ENCODE assay signal across 11 cellular contexts in the genomic region with DNA sequence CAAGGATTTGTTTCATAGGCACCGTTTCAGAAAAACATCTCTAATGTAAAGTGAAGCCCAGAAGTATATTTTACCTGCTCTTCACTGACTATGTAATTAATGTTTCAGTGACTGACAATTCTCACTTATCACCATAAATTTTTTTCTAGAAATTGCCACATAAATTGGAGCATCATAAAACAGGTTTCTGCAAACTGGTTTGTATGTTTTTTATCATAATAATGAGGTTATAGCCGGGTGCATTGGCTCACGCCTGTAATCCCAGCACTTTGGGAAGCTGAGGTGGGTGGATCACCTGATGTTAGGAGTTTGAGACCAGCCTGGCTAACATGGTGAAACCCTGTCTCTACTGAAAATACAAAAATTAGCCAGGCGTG. TPM values are rescaled to one million over a fixed set of nuclear protein-coding genes. Genes with fewer than 3 reads are reported as not detected.
DNase-seq lines count a peak whose midpoint lies in the region; ATAC-seq, FAIRE-seq and TF ChIP-seq lines count a peak whose summit lies in the region.
"Had no signal": no experiment of that assay in that cellular context is flagged by ENCODE, and none has a peak within 500 bp of the region (broad histone marks: within the 10 kb centered on the region; RNA-seq: fewer than 3 reads in every experiment).

No MANE protein-coding gene starts in this region.

- H3K4me2 ChIP-seq in SK-N-SH (no peak overlapping the region), K562 (ENCODE audit: insufficient read depth, low read length) (no peak overlapping the region)

- no peaks in the 10 kb centered on the region for H3K36me3 Mint-ChIP-seq in osteocyte (ENCODE audit: unreplicated experiment)

- 0 out of 2 replicates have a peak overlapping the region, but pooled peaks have one; percentile 29 for H2AFZ ChIP-seq in SK-N-SH (ENCODE audit: low read depth)
- H2AFZ ChIP-seq in K562 (ENCODE audit: low read depth, low read length) = no peak overlapping the region

- H3K27ac Mint-ChIP-seq in osteocyte (ENCODE audit: unreplicated experiment) = no peak overlapping the region

- CTCF ChIA-PET in SK-N-SH (lab: Yijun Ruan, JAX) (interaction anchor here (1.3 to 9.0 kb wide), 12 partner anchors 8 to 418 kb away, joined by 4 to 109 read pairs (median 7); no protein-coding TSS in a partner anchor), K562 (lab: Yijun Ruan, JAX; ENCODE audit: low intra/inter-chr PET ratio) (interaction anchor here (0.7 to 0.9 kb wide), 2 partner anchors 64 to 81 kb away, joined by 3 read pairs; no protein-coding TSS in a partner anchor)

- H3K4me1 Mint-ChIP-seq in osteocyte (ENCODE audit: unreplicated experiment) = no peaks in the 10 kb centered on the region

- intact Hi-C loops in K562 (cut with micrococcal nuclease) (no loop called here), prostate gland (cut with DNase I) (no loop called here), mucosa of descending colon (cut with DNase I, micrococcal nuclease) (no loop called here)

- H3K9me1 ChIP-seq in K562 (ENCODE audit: control insufficient read depth, insufficient read depth, low read length) = no peaks in the 10 kb centered on the region

- H3K36me3 ChIP-seq in SK-N-SH (replicated peaks in 1 of 2; ENCODE audit: control insufficient read depth in 1 of 2, insufficient read depth in 2 of 2, low read length in 1 of 2) = no peaks in the 10 kb centered on the region
- H3K36me3 ChIP-seq in KOPT-K1 (ENCODE audit: insufficient read depth, low read length) = no peaks in the 10 kb centered on the region
- H3K36me3 ChIP-seq in K562 (ENCODE audit: control insufficient read depth, insufficient read depth, low read length) = no peaks in the 10 kb centered on the region
- H3K36me3 ChIP-seq in prostate gland = no peaks in the 10 kb centered on the region
- H3K36me3 ChIP-seq in mucosa of descending colon (ENCODE audit: low read depth) = no peaks in the 10 kb centered on the region
- H3K36me3 ChIP-seq: ovary had no signal

- FAIRE-seq in K562 (lab: Jason Lieb, UNC) = no peak

- TF ChIP-seq RAD21 in SK-N-SH (IDR thresholded peaks at IDR 0.05; ENCODE audit: low read length) = no peak
- TF ChIP-seq RAD21 in K562 (CRISPR knock-in tag; conservative IDR thresholded peaks at IDR 0.05 in 1 of 2, IDR thresholded peaks at IDR 0.05 in 1 of 2) = no peak

- POLR2A ChIA-PET in SK-N-SH (lab: Yijun Ruan, JAX) (interaction anchor here (1.4 to 1.5 kb wide), 4 partner anchors 10 to 79 kb away, joined by 3 to 10 read pairs (median 6); partner anchors contain the start of gene SYPL1), K562 (lab: Yijun Ruan, JAX) (interaction anchor here (0.7 to 4.7 kb wide), 10 partner anchors 8 to 272 kb away, joined by 3 to 42 read pairs (median 6); partner anchors contain the start of gene SYPL1)

- no TSS peak for BruUV-seq in K562 (replicated peaks; lab: Mats Ljungman, UMichigan)

- in situ Hi-C loops in K562 (cut with MboI) = no loop called here

- H3K9me3 ChIP-seq in SK-N-SH (no peaks in the 10 kb centered on the region), KOPT-K1 (ENCODE audit: insufficient read depth, low read length, poor library complexity, severe bottlenecking) (no peaks in the 10 kb centered on the region), K562 (replicated peaks; ENCODE audit: control insufficient read depth, insufficient read depth, low read depth, low read length) (no peaks in the 10 kb centered on the region), prostate gland (no peaks in the 10 kb centered on the region), mucosa of descending colon (no peaks in the 10 kb centered on the region)
- H3K9me3 ChIP-seq: ovary had no signal

- no peaks in the 10 kb centered on the region for H3K79me2 ChIP-seq in SK-N-SH (ENCODE audit: insufficient read depth)
- no peaks in the 10 kb centered on the region for H3K79me2 ChIP-seq in K562 (ENCODE audit: control insufficient read depth, insufficient read depth, low read length)

- H3K27me3 ChIP-seq in SK-N-SH (ENCODE audit: insufficient read depth) (no peaks in the 10 kb centered on the region), K562 (ENCODE audit: control insufficient read depth in 2 of 2, insufficient read depth in 2 of 2, low read length in 2 of 2) (peaks cover 5 to 29% of the 10 kb centered on the region in 2 experiments; a peak in 3 of 5 replicates), prostate gland (replicated peaks; ENCODE audit: insufficient read depth) (no peaks in the 10 kb centered on the region)
- H3K27me3 ChIP-seq: ovary had no signal

- TF ChIP-seq EP300 in SK-N-SH (IDR thresholded peaks at IDR 0.05; ENCODE audit: borderline replicate concordance in 1 of 2, low read depth in 1 of 2, low read length in 1 of 2) (no peak), K562 (IDR thresholded peaks at IDR 0.05; ENCODE audit: low read length) (no peak)

- H3K4me3 ChIP-seq in SK-N-SH (ENCODE audit: low read depth in 2 of 2, low read length in 1 of 2) (no peak overlapping the region), K562 (no peak overlapping the region), prostate gland (no peak overlapping the region), mucosa of descending colon (no peak overlapping the region)
- H3K4me3 ChIP-seq: ovary had no signal

- TF ChIP-seq CTCF in SK-N-SH (IDR thresholded peaks at IDR 0.05) (no peak), K562 (IDR thresholded peaks at IDR 0.05 in 2 of 3, conservative IDR thresholded peaks at IDR 0.05 in 1 of 3; ENCODE audit: insufficient read depth in 2 of 3, low read depth in 1 of 3, low read length in 3 of 3) (no peak), prostate gland (IDR thresholded peaks at IDR 0.05) (no peak), osteocyte (IDR thresholded peaks at IDR 0.05) (no peak), mucosa of descending colon (IDR thresholded peaks at IDR 0.05) (no peak)

- TF ChIP-seq POLR2A in K562 (conservative IDR thresholded peaks at IDR 0.05) (no peak), prostate gland (IDR thresholded peaks at IDR 0.05) (no peak)

- H3K27me3 Mint-ChIP-seq in osteocyte (ENCODE audit: unreplicated experiment) = peaks cover 13% of the 10 kb centered on the region

- H3K4me1 ChIP-seq in SK-N-SH (ENCODE audit: control insufficient read depth in 1 of 2, insufficient read depth in 2 of 2, low read depth in 1 of 2, low read length in 1 of 2) (peaks cover 20 to 61% of the 10 kb centered on the region in 2 experiments), K562 (replicated peaks in 1 of 2; ENCODE audit: control insufficient read depth in 2 of 2, insufficient read depth in 2 of 2, low read length in 2 of 2) (peaks cover 13 to 32% of the 10 kb centered on the region in 2 experiments), prostate gland (replicated peaks) (peaks cover 4% of the 10 kb centered on the region), mucosa of descending colon (ENCODE audit: low read depth) (peaks cover 14% of the 10 kb centered on the region)

- no peak for DNase-seq in SK-N-SH
- DNase-seq in K562 (ENCODE audit: extremely low read depth in 1 of 4, low spot score in 3 of 4) = no peak
- DNase-seq in prostate gland (ENCODE audit: low spot score) = no peak
- no peak for DNase-seq in NK-92 treated with Interleukin-12 subunit alpha and Interleukin-12 subunit beta, amount 100 ng/mL, for 24 hours (lab: John Stamatoyannopoulos, UW)
- no peak for DNase-seq in osteocyte (ENCODE audit: extremely low spot score, unreplicated experiment)
- DNase-seq in mucosa of descending colon = no peak
- DNase-seq: activated T-cell treated with anti-CD3 and anti-CD28 coated beads, Interleukin-2, amount 50 U/mL, for 4 hours; ovary had no signal

- H3K9ac ChIP-seq in SK-N-SH = no peak overlapping the region
- no peak overlapping the region for H3K9ac ChIP-seq in K562 (ENCODE audit: insufficient read depth in 1 of 2, low read depth in 2 of 2, low read length in 2 of 2)

- no peaks in the 10 kb centered on the region for H3K9me2 ChIP-seq in SK-N-SH

- H3F3A ChIP-seq in SK-N-SH (replicated peaks; ENCODE audit: insufficient read depth) = no peaks in the 10 kb centered on the region

- H3K27ac ChIP-seq in SK-N-SH (ENCODE audit: low read depth in 2 of 2, low read length in 1 of 2) (peak overlapping the region in 1 of 2 experiments; percentile 81; a peak in 2 of 4 replicates), KOPT-K1 (ENCODE audit: low read depth, low read length, poor library complexity, severe bottlenecking) (peak overlapping the region; percentile 99), K562 (ENCODE audit: extremely low read depth, low read depth, low read length) (no peak overlapping the region), prostate gland (peak overlapping the region; percentile 65 to 69)
- H3K27ac ChIP-seq: 22Rv1, ovary had no signal

- no peak overlapping the region for H3K4me3 Mint-ChIP-seq in osteocyte (ENCODE audit: unreplicated experiment)
- H3K4me3 Mint-ChIP-seq: activated T-cell treated with anti-CD3 and anti-CD28 coated beads, Interleukin-2, amount 50 U/mL, for 4 hours had no signal

- no peaks in the 10 kb centered on the region for H3K9me3 Mint-ChIP-seq in osteocyte (ENCODE audit: unreplicated experiment)
- H3K9me3 Mint-ChIP-seq: activated T-cell treated with anti-CD3 and anti-CD28 coated beads, Interleukin-2, amount 50 U/mL, for 4 hours had no signal

- ATAC-seq in SK-N-SH treated with all-trans-retinoic acid at 6 μM for 48 hours (no peak), K562 (no peak), mucosa of descending colon (no peak)

- no peaks in the 10 kb centered on the region for H4K20me1 ChIP-seq in SK-N-SH (ENCODE audit: insufficient read depth)
- H4K20me1 ChIP-seq in K562 (replicated peaks; ENCODE audit: control insufficient read depth, insufficient read depth, low read length) = peaks cover 8% of the 10 kb centered on the region; the same call in 1 of the 2 replicates

- 79% methylated on average over 4 of the region's 4 CpGs for WGBS in SK-N-SH (ENCODE audit: low lambda C conversion rate)
- 26% methylated on average over 4 of the region's 4 CpGs for WGBS in K562 (ENCODE audit: insufficient coverage, low coverage, missing lambda C conversion rate)
- WGBS in prostate gland = 54% methylated on average over 4 of the region's 4 CpGs

RNA-seq across cellular contexts. Expression of gene SYPL1, which starts 39.4 kb away (rescaled TPM):
- 72.4 and 98.7 TPM in 2 replicates for polyA plus RNA-seq in SK-N-SH (2012; rRNA removed)
- 120 and 138 TPM in 2 replicates for polyA plus RNA-seq in SK-N-SH (2012; cell fraction: cytosol; rRNA removed)
- 14.7 and 39.4 TPM in 2 replicates for polyA plus RNA-seq in SK-N-SH (2012; cell fraction: nucleus; rRNA removed)
- 58.3 and 92.7 TPM in 2 replicates for total RNA-seq in K562 (2011; cell fraction: chromatin; rRNA removed; ENCODE audit: low replicate concordance)
- total RNA-seq in K562 (2011; cell fraction: nucleolus; rRNA removed) = 54.4 and 68.0 TPM in 2 replicates
- total RNA-seq in K562 (2011; cell fraction: nucleoplasm; rRNA removed) = 90.3 and 115 TPM in 2 replicates
- total RNA-seq in K562 (2014; rRNA removed) = 23.8 and 25.5 TPM in 2 replicates
- total RNA-seq in K562 (2014; rRNA removed; fragmentation: Illumina TruSeq; extraction: Trizol) = 51.3 and 58.3 TPM in 2 replicates
- total RNA-seq in K562 (2015; rRNA removed; fragmentation: Illumina TruSeq; extraction: Trizol) = 45.0 and 47.8 TPM in 2 replicates
- total RNA-seq in K562 (2021) = 70.2 and 73.4 TPM in 2 replicates
- 71.7 and 100 TPM in 2 replicates for polyA plus RNA-seq in K562 (2011; rRNA removed)
- 41.5 and 68.5 TPM in 2 replicates for polyA plus RNA-seq in K562 (2011; cell fraction: cytosol; rRNA removed)
- 15.7 and 22.1 TPM in 2 replicates for polyA plus RNA-seq in K562 (2011; cell fraction: nucleus; rRNA removed)
- 94.6 and 111 TPM in 2 replicates for polyA plus RNA-seq in K562 (2012)
- 71.9 and 81.5 TPM in 2 replicates for polyA plus RNA-seq in K562 (2014; fragmentation: Illumina TruSeq; extraction: Trizol)
- 100 to 1,000 TPM; 171 to 214 TPM for polyA plus RNA-seq in K562 (2014; fragmentation: Nextera tagmentation; extraction: Ambion mirVana)
- polyA plus RNA-seq in K562 (2014; rRNA removed) = 53.5 and 54.1 TPM in 2 replicates
- 68.6 and 85.2 TPM in 2 replicates for polyA minus RNA-seq in K562 (2011; rRNA and poly(A)+ RNA removed)
- 27.0 and 38.1 TPM in 2 replicates for polyA minus RNA-seq in K562 (2011; cell fraction: cytosol; rRNA and poly(A)+ RNA removed)
- 14.4 and 20.3 TPM in 2 replicates for polyA minus RNA-seq in K562 (2011; cell fraction: nucleus; rRNA and poly(A)+ RNA removed)
- total RNA-seq in prostate gland = 100 to 1,000 TPM in 1 of 2 donors, 10 to 100 TPM in 1; 87.9 to 132 TPM
- total RNA-seq in osteocyte = 80.9 and 85.4 TPM in 2 replicates
- total RNA-seq in mucosa of descending colon = 100 to 1,000 TPM in 1 of 3 donors, 10 to 100 TPM in 2; 73.8 to 109 (median 80.8) TPM
